In the genomic region with DNA sequence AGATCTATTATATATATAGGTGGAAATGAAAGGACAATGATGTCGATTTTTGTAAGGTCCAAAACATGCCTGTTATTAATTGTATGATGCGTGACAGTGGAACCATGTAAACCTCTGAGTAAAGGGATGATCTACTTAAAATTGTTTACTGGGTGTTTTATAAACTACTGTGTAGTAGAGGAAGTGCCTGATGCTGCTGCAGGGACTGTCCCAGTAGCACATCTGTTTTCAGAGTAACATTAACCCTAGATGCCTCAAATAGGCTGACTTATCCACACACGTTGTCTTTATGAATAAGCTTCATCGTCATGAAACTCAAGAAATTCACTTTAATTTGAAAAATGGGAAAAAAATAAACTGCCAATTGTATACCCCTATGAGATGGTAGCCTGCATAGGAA, we compare ENCODE assay signal across 9 cellular contexts. TPM values are rescaled to one million over a fixed set of nuclear protein-coding genes. Genes with fewer than 3 reads are reported as not detected.
DNase-seq lines count a peak whose midpoint lies in the region; ATAC-seq, FAIRE-seq and TF ChIP-seq lines count a peak whose summit lies in the region.
"Had no signal": no experiment of that assay in that cellular context is flagged by ENCODE, and none has a peak within 500 bp of the region (broad histone marks: within the 10 kb centered on the region; RNA-seq: fewer than 3 reads in every experiment).

No MANE protein-coding gene starts in this region.

- no peak for FAIRE-seq in RCC 7860 (lab: Jason Lieb, UNC)
- FAIRE-seq: H1 had no signal

- peaks cover 46% of the 10 kb centered on the region for H3K4me1 ChIP-seq in DOHH2 (ENCODE audit: control insufficient read depth, low read length)

- DNase-seq in NCI-H69 (lab: John Stamatoyannopoulos, UW) (peak; percentile 15), glutamatergic neuron (no peak), RCC 7860 (ENCODE audit: low spot score) (no peak), SW480 (ENCODE audit: low spot score) (no peak), immature natural killer cell (no peak), NCI-H345 (lab: John Stamatoyannopoulos, UW) (no peak)

- H4K20me1 ChIP-seq in DOHH2 (ENCODE audit: control insufficient read depth, insufficient read depth, low read depth, low read length) = no peaks in the 10 kb centered on the region

- H3K27ac ChIP-seq in DOHH2 (ENCODE audit: low read depth, low read length) = no peak overlapping the region

- ATAC-seq in GM19035 (IDR thresholded peaks at IDR 0.05; ENCODE audit: unreplicated experiment) = peak; percentile 16

- H3K9me3 Mint-ChIP-seq in glutamatergic neuron (ENCODE audit: unreplicated experiment) (peaks cover 8% of the 10 kb centered on the region), immature natural killer cell (no peaks in the 10 kb centered on the region)

- no peaks in the 10 kb centered on the region for H3K9me3 ChIP-seq in DOHH2 (ENCODE audit: control insufficient read depth, insufficient read depth, low read length)

- H3K27ac Mint-ChIP-seq in glutamatergic neuron (ENCODE audit: unreplicated experiment) (no peak overlapping the region), immature natural killer cell (no peak overlapping the region)

- H3K36me3 Mint-ChIP-seq in glutamatergic neuron (ENCODE audit: unreplicated experiment) (no peaks in the 10 kb centered on the region), immature natural killer cell (no peaks in the 10 kb centered on the region)

- H3K4me2 ChIP-seq in DOHH2 (ENCODE audit: low read length) = peak overlapping the region; percentile 64

- H3K4me1 Mint-ChIP-seq in glutamatergic neuron (ENCODE audit: low read depth, unreplicated experiment) (peaks cover 27% of the 10 kb centered on the region), immature natural killer cell (peaks cover 20 to 31% of the 10 kb centered on the region in 2 donors)

- H3K4me3 Mint-ChIP-seq in glutamatergic neuron (ENCODE audit: unreplicated experiment) (peak overlapping the region; percentile 91), immature natural killer cell (no peak overlapping the region)

- H3K4me3 ChIP-seq in DOHH2 (ENCODE audit: low read length) = peak overlapping the region; percentile 73

- H3K27me3 ChIP-seq in DOHH2 (ENCODE audit: control insufficient read depth, low read length) = peaks cover 13% of the 10 kb centered on the region

- H3K9me2 ChIP-seq in DOHH2 (replicated peaks; ENCODE audit: control insufficient read depth, low read length) = no peaks in the 10 kb centered on the region

- H3K27me3 Mint-ChIP-seq in glutamatergic neuron (ENCODE audit: unreplicated experiment) (peaks cover 15% of the 10 kb centered on the region), immature natural killer cell (ENCODE audit: low read depth in 3 of 3) (peaks cover 5 to 13% (median 11%) of the 10 kb centered on the region in 3 donors)

- H3F3A ChIP-seq in DOHH2 (ENCODE audit: control insufficient read depth, insufficient read depth) = no peaks in the 10 kb centered on the region

- H3K36me3 ChIP-seq in DOHH2 (ENCODE audit: control insufficient read depth, low read length) = no peaks in the 10 kb centered on the region

- TF ChIP-seq CTCF in DOHH2 (IDR thresholded peaks at IDR 0.05; ENCODE audit: low read depth, low read length, poor library complexity, severe bottlenecking) (no peak), glutamatergic neuron (IDR thresholded peaks at IDR 0.05; ENCODE audit: partially characterized antibody, unreplicated experiment) (no peak)

- H3K79me2 ChIP-seq in DOHH2 (ENCODE audit: control insufficient read depth, low read length) = peaks cover 46% of the 10 kb centered on the region

RNA-seq across cellular contexts. Expression of a gene that starts 1.7 kb away (rescaled TPM):
- 33.7 TPM for total RNA-seq in glutamatergic neuron (ENCODE audit: unreplicated experiment)
- polyA plus RNA-seq in immature natural killer cell = 1 to 10 TPM in 2 of 3 donors, under 1 TPM in 1; 0.86 to 4.5 (median 1.8) TPM
